Comparison of ENCODE assay signal across 1 cellular context in genomic region chr20:32621071-32621913, GRCh38.
TF ChIP-seq lines count a peak whose summit lies in the region.

No MANE protein-coding gene starts in this region.

TF ChIP-seq in HEK293, 187 proteins besides CTCF, POLR2A, EP300 and RAD21 (continued from another document and continues in another):
- TF ChIP-seq TSHZ1 (tag by site-specific recombination; IDR thresholded peaks at IDR 0.05; ENCODE audit: borderline replicate concordance) (no peak), ZNF513 (tag by site-specific recombination; IDR thresholded peaks at IDR 0.05) (no peak), FEZF1 (tag by site-specific recombination; IDR thresholded peaks at IDR 0.05) (no peak), PRDM2 (tag by site-specific recombination; IDR thresholded peaks at IDR 0.05; ENCODE audit: borderline replicate concordance) (no peak), ZNF521 (tag by site-specific recombination; IDR thresholded peaks at IDR 0.05) (no peak), ZNF16 (tag by site-specific recombination; IDR thresholded peaks at IDR 0.05; ENCODE audit: low read depth) (no peak), PRDM1 (tag by site-specific recombination; IDR thresholded peaks at IDR 0.05) (no peak), REST (tag by site-specific recombination; IDR thresholded peaks at IDR 0.05) (no peak), ZSCAN23 (tag by site-specific recombination; IDR thresholded peaks at IDR 0.05) (no peak), REPIN1 (tag by site-specific recombination; IDR thresholded peaks at IDR 0.05; ENCODE audit: low read depth) (no peak), ZNF416 (tag by site-specific recombination; IDR thresholded peaks at IDR 0.05) (no peak), SETDB1 (IDR thresholded peaks at IDR 0.05; ENCODE audit: insufficient read length, low read length) (no peak), TCF7L2 (IDR thresholded peaks at IDR 0.05; ENCODE audit: borderline replicate concordance, low read depth, low read length) (no peak), ZNF658 (tag by site-specific recombination; IDR thresholded peaks at IDR 0.05) (no peak), ZNF529 (tag by site-specific recombination; IDR thresholded peaks at IDR 0.05; ENCODE audit: insufficient replicate concordance) (no peak), SP2 (tag by site-specific recombination; IDR thresholded peaks at IDR 0.05) (peak; percentile 30; the same call in 1 of the 2 replicates), ZNF114 (tag by site-specific recombination; IDR thresholded peaks at IDR 0.05) (no peak), ZNF571 (tag by site-specific recombination; IDR thresholded peaks at IDR 0.05) (no peak), ZNF140 (tag by site-specific recombination; IDR thresholded peaks at IDR 0.05) (no peak), SP7 (tag by site-specific recombination; IDR thresholded peaks at IDR 0.05) (0 out of 2 replicates have a peak, but pooled peaks have one; percentile 9), ZNF157 (tag by site-specific recombination; IDR thresholded peaks at IDR 0.05) (no peak), ZFP69B (tag by site-specific recombination; IDR thresholded peaks at IDR 0.05) (no peak), ZNF560 (tag by site-specific recombination; IDR thresholded peaks at IDR 0.05; ENCODE audit: borderline replicate concordance) (no peak), ZNF248 (tag by site-specific recombination; IDR thresholded peaks at IDR 0.05) (no peak), ZNF24 (tag by site-specific recombination; IDR thresholded peaks at IDR 0.05) (peak; percentile 66; the same call in 1 of the 2 replicates), ZNF302 (tag by site-specific recombination; IDR thresholded peaks at IDR 0.05; ENCODE audit: low read depth) (no peak), ZNF514 (tag by site-specific recombination; IDR thresholded peaks at IDR 0.05) (no peak), ZNF112 (tag by site-specific recombination; IDR thresholded peaks at IDR 0.05) (no peak), PRDM4 (tag by site-specific recombination; IDR thresholded peaks at IDR 0.05) (no peak), ZNF544 (tag by site-specific recombination; IDR thresholded peaks at IDR 0.05) (no peak), ZFHX2 (tag by site-specific recombination; conservative IDR thresholded peaks at IDR 0.05) (peak; percentile 45; the same call in 1 of the 2 replicates), ATF2 (tag by site-specific recombination; IDR thresholded peaks at IDR 0.05; ENCODE audit: low read depth) (no peak), ZNF121 (tag by site-specific recombination; IDR thresholded peaks at IDR 0.05) (no peak), PRDM10 (tag by site-specific recombination; IDR thresholded peaks at IDR 0.05) (0 out of 2 replicates have a peak, but pooled peaks have one; percentile 29)
